25 cellular contexts compared by ENCODE assay signal in the genomic region with DNA sequence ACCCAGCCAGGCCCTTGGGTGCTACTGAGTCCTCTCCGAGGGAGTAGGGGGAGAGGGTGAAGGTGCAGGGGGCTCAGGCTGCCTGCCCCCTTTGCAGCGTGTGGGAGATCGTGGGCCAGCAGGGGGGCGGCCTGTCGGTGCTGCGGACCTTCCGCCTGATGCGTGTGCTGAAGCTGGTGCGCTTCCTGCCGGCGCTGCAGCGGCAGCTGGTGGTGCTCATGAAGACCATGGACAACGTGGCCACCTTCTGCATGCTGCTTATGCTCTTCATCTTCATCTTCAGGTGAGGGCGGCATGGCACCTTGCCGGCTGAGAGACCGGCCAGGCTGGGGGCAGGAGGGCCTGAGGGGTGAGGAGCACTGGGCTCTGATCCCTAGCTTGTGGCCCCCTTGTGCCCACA. TPM values are rescaled to one million over a fixed set of nuclear protein-coding genes. Genes with fewer than 3 reads are reported as not detected.
"Had no signal": no experiment of that assay in that cellular context is flagged by ENCODE, and none has a peak within 500 bp of the region (broad histone marks: within the 10 kb centered on the region; RNA-seq: fewer than 3 reads in every experiment).

No MANE protein-coding gene starts in this region.

- H3K4me1 ChIP-seq: SJSA1 had no signal

- H3K4me3 ChIP-seq: MG63, SJSA1, SK-N-MC had no signal

- H3K36me3 ChIP-seq: MG63, SJSA1 had no signal

- DNase-seq: IMR-90, Karpas-422, KG1, MG63, NCI-H1092, NCI-H1105 treated with DMSO at 0.1 percent for 48 hours, NCI-H1417 treated with DMSO at 0.1 percent for 48 hours, NCI-H146, NCI-H1694 treated with DMSO at 0.1 percent for 48 hours, NCI-H1930, NCI-H2081 treated with DMSO at 0.1 percent for 48 hours, NCI-H2171, NCI-H226, NCI-H446, NCI-H510A, NCI-H524 treated with DMSO at 0.1 percent for 48 hours, NCI-H69, NCI-H774, Right ventricle myocardium superior, RPMI8226, SIG-M5 had no signal

- H3K27me3 ChIP-seq: MG63 had no signal

- FAIRE-seq: RCC 7860 had no signal

- H3K9me3 ChIP-seq: MG63, SJSA1 had no signal

- H3K27ac ChIP-seq: HL-60, SJSA1, SK-N-MC had no signal

RNA-seq across cellular contexts. Expression of a gene that starts 58.8 kb away (rescaled TPM):
- total RNA-seq: IMR-90 had no signal
